ENCODE assay signal across 1 cellular context in genomic region chr20:35048739-35049138, GRCh38.
A peak's percentile ranks its signal among the peaks of the same experiment; 100 is the strongest.
TF ChIP-seq lines count a peak whose summit lies in the region.

No MANE protein-coding gene starts in this region.

TF ChIP-seq in HepG2, 621 proteins besides CTCF, POLR2A, EP300 and RAD21 (continued from another document):
- TF ChIP-seq ZGPAT (CRISPR knock-in tag; IDR thresholded peaks at IDR 0.05) (peak; percentile 59; the same call in 1 of the 2 replicates), MAX (IDR thresholded peaks at IDR 0.05) (0 out of 2 replicates have a peak, but pooled peaks have one; percentile 26), GATAD1 (CRISPR knock-in tag; IDR thresholded peaks at IDR 0.05) (peak; percentile 19; the same call in 1 of the 2 replicates), ASH2L (IDR thresholded peaks at IDR 0.05; ENCODE audit: insufficient read length, low read depth, low read length) (peak; percentile 50), JARID2 (CRISPR knock-in tag; IDR thresholded peaks at IDR 0.05; ENCODE audit: insufficient replicate concordance) (no peak), PPARG (CRISPR knock-in tag; conservative IDR thresholded peaks at IDR 0.05) (peak; percentile 87), SSRP1 (CRISPR knock-in tag; IDR thresholded peaks at IDR 0.05) (0 out of 2 replicates have a peak, but pooled peaks have one; percentile 6), SNAI1 (CRISPR knock-in tag; IDR thresholded peaks at IDR 0.05; ENCODE audit: borderline replicate concordance) (0 out of 2 replicates have a peak, but pooled peaks have one; percentile 11), NFIC (IDR thresholded peaks at IDR 0.05; ENCODE audit: low read length) (0 out of 2 replicates have a peak, but pooled peaks have one; percentile 15), RXRB (CRISPR knock-in tag; IDR thresholded peaks at IDR 0.05; ENCODE audit: borderline replicate concordance) (peak; percentile 87), SOX6 (IDR thresholded peaks at IDR 0.05) (no peak), SOX6 (CRISPR knock-in tag; IDR thresholded peaks at IDR 0.05) (peak; percentile 86), ZNF331 (CRISPR knock-in tag; IDR thresholded peaks at IDR 0.05) (peak; percentile 49; the same call in 1 of the 2 replicates), RBM22 (optimal IDR thresholded peaks at IDR 0.05; ENCODE audit: low read length) (peak; percentile 57), CREM (IDR thresholded peaks at IDR 0.05) (0 out of 2 replicates have a peak, but pooled peaks have one; percentile 21), CREM (CRISPR knock-in tag; IDR thresholded peaks at IDR 0.05) (no peak), FOXA3 (CRISPR knock-in tag; IDR thresholded peaks at IDR 0.05) (peak; percentile 33; the same call in 1 of the 2 replicates), ZFX (CRISPR knock-in tag; IDR thresholded peaks at IDR 0.05; ENCODE audit: low read depth) (peak; percentile 53; the same call in 1 of the 2 replicates), SAP130 (CRISPR knock-in tag; IDR thresholded peaks at IDR 0.05; ENCODE audit: low read depth) (peak; percentile 69), HNRNPH1 (optimal IDR thresholded peaks at IDR 0.05; ENCODE audit: low read depth, low read length) (no peak), ZBTB26 (CRISPR knock-in tag; IDR thresholded peaks at IDR 0.05; ENCODE audit: borderline replicate concordance) (peak; percentile 71; the same call in 1 of the 2 replicates), NR2F6 (IDR thresholded peaks at IDR 0.05) (peak; percentile 15; the same call in 1 of the 2 replicates), NR2F6 (CRISPR knock-in tag; IDR thresholded peaks at IDR 0.05) (peak; percentile 63; the same call in 1 of the 2 replicates), KLF15 (CRISPR knock-in tag; IDR thresholded peaks at IDR 0.05; ENCODE audit: borderline replicate concordance) (no peak), ZNF644 (CRISPR knock-in tag; IDR thresholded peaks at IDR 0.05; ENCODE audit: low read depth) (peak; percentile 81), NCOR1 (IDR thresholded peaks at IDR 0.05; ENCODE audit: borderline replicate concordance, low read length) (peak; percentile 42; the same call in 1 of the 2 replicates), HOXA3 (CRISPR knock-in tag; IDR thresholded peaks at IDR 0.05) (no peak), TEAD3 (CRISPR knock-in tag; optimal IDR thresholded peaks at IDR 0.05; ENCODE audit: borderline replicate concordance) (peak; percentile 20), SOX5 (CRISPR knock-in tag; IDR thresholded peaks at IDR 0.05; ENCODE audit: borderline replicate concordance) (peak; percentile 98), ARID5B (CRISPR knock-in tag; IDR thresholded peaks at IDR 0.05) (peak; percentile 64; the same call in 1 of the 2 replicates), ZNF782 (CRISPR knock-in tag; IDR thresholded peaks at IDR 0.05; ENCODE audit: borderline replicate concordance) (no peak), ZNF18 (CRISPR knock-in tag; IDR thresholded peaks at IDR 0.05; ENCODE audit: insufficient replicate concordance) (no peak), ETV5 (CRISPR knock-in tag; IDR thresholded peaks at IDR 0.05; ENCODE audit: borderline replicate concordance) (0 out of 2 replicates have a peak, but pooled peaks have one; percentile 23), ZSCAN22 (CRISPR knock-in tag; IDR thresholded peaks at IDR 0.05) (no peak), XRCC5 (optimal IDR thresholded peaks at IDR 0.05; ENCODE audit: low read length) (peak; percentile 53)
